2 cellular contexts compared by ENCODE assay signal in genomic region chr16:88770459-88771293, GRCh38.
A peak's percentile ranks its signal among the peaks of the same experiment; 100 is the strongest.
TF ChIP-seq lines count a peak whose summit lies in the region.

No MANE protein-coding gene starts in this region.

TF ChIP-seq in HEK293, 187 proteins besides CTCF, POLR2A, EP300 and RAD21 (continued from another document and continues in another):
- TF ChIP-seq TSHZ1 (tag by site-specific recombination; IDR thresholded peaks at IDR 0.05; ENCODE audit: borderline replicate concordance) (no peak), GLI4 (tag by site-specific recombination; IDR thresholded peaks at IDR 0.05) (no peak), ZNF558 (tag by site-specific recombination; IDR thresholded peaks at IDR 0.05) (no peak), ZNF596 (tag by site-specific recombination; IDR thresholded peaks at IDR 0.05) (peak; percentile 60; the same call in 1 of the 2 replicates), ELK4 (IDR thresholded peaks at IDR 0.05; ENCODE audit: borderline replicate concordance, low read depth, low read length) (no peak), SP2 (tag by site-specific recombination; IDR thresholded peaks at IDR 0.05) (peak; percentile 69), HOXA7 (CRISPR knock-in tag; IDR thresholded peaks at IDR 0.05; ENCODE audit: borderline replicate concordance) (no peak), ZBTB7A (tag by site-specific recombination; IDR thresholded peaks at IDR 0.05; ENCODE audit: low read depth) (0 out of 2 replicates have a peak, but pooled peaks have one; percentile 44), WT1 (tag by site-specific recombination; IDR thresholded peaks at IDR 0.05) (peak; percentile 54), SCRT2 (tag by site-specific recombination; IDR thresholded peaks at IDR 0.05) (no peak), ZNF223 (tag by site-specific recombination; IDR thresholded peaks at IDR 0.05) (no peak), SCRT1 (tag by site-specific recombination; IDR thresholded peaks at IDR 0.05; ENCODE audit: borderline replicate concordance) (no peak), ZNF629 (tag by site-specific recombination; IDR thresholded peaks at IDR 0.05) (0 out of 2 replicates have a peak, but pooled peaks have one; percentile 61), ZNF362 (tag by site-specific recombination; IDR thresholded peaks at IDR 0.05) (no peak), ZNF114 (tag by site-specific recombination; IDR thresholded peaks at IDR 0.05) (no peak), ZNF473 (tag by site-specific recombination; IDR thresholded peaks at IDR 0.05) (no peak), ZNF843 (tag by site-specific recombination; IDR thresholded peaks at IDR 0.05) (peak; percentile 75; the same call in 1 of the 2 replicates), ZNF747 (tag by site-specific recombination; IDR thresholded peaks at IDR 0.05) (no peak), ZNF510 (tag by site-specific recombination; IDR thresholded peaks at IDR 0.05; ENCODE audit: insufficient replicate concordance) (no peak), ZNF404 (tag by site-specific recombination; IDR thresholded peaks at IDR 0.05) (no peak), ZNF610 (tag by site-specific recombination; IDR thresholded peaks at IDR 0.05; ENCODE audit: borderline replicate concordance) (no peak; the same call in 1 of the 2 replicates), ZNF658 (tag by site-specific recombination; IDR thresholded peaks at IDR 0.05) (no peak), ZBTB10 (tag by site-specific recombination; IDR thresholded peaks at IDR 0.05) (peak; percentile 19; the same call in 1 of the 2 replicates), ZNF776 (tag by site-specific recombination; IDR thresholded peaks at IDR 0.05; ENCODE audit: borderline replicate concordance) (no peak), MZF1 (tag by site-specific recombination; IDR thresholded peaks at IDR 0.05; ENCODE audit: borderline replicate concordance) (no peak), ZBTB1 (tag by site-specific recombination; IDR thresholded peaks at IDR 0.05) (no peak)

TF ChIP-seq in endothelial cell of umbilical vein, 7 proteins besides CTCF, POLR2A, EP300 and RAD21 (continued from another document):
- TF ChIP-seq EZH2 (IDR thresholded peaks at IDR 0.05; ENCODE audit: borderline replicate concordance, low read depth, low read length, severe bottlenecking): no peak
